1 cellular context compared by ENCODE assay signal in genomic region chr6:43490523-43490939, GRCh38.
TF ChIP-seq lines count a peak whose summit lies in the region.

No MANE protein-coding gene starts in this region.

TF ChIP-seq in HepG2, 621 proteins besides CTCF, POLR2A, EP300 and RAD21 (continued from another document and continues in another):
- TF ChIP-seq ZNF280B (CRISPR knock-in tag; IDR thresholded peaks at IDR 0.05; ENCODE audit: borderline replicate concordance), result no peak
- TF ChIP-seq ZMYM2 (CRISPR knock-in tag; IDR thresholded peaks at IDR 0.05), result no peak
- no peak for TF ChIP-seq KDM3A (CRISPR knock-in tag; IDR thresholded peaks at IDR 0.05; ENCODE audit: low read depth)
- no peak for TF ChIP-seq ZNF639 (CRISPR knock-in tag; conservative IDR thresholded peaks at IDR 0.05)
- TF ChIP-seq ZNF121 (CRISPR knock-in tag; IDR thresholded peaks at IDR 0.05), result no peak
- no peak for TF ChIP-seq HOXD1 (CRISPR knock-in tag; IDR thresholded peaks at IDR 0.05)
- TF ChIP-seq ISX (CRISPR knock-in tag; conservative IDR thresholded peaks at IDR 0.05), result no peak
- TF ChIP-seq ZNF704 (CRISPR knock-in tag; IDR thresholded peaks at IDR 0.05; ENCODE audit: borderline replicate concordance), result no peak
- no peak for TF ChIP-seq ZFP91 (CRISPR knock-in tag; IDR thresholded peaks at IDR 0.05; ENCODE audit: borderline replicate concordance)
- no peak for TF ChIP-seq ATF6 (CRISPR knock-in tag; conservative IDR thresholded peaks at IDR 0.05)
- no peak for TF ChIP-seq SMARCC2 (IDR thresholded peaks at IDR 0.05)
- no peak for TF ChIP-seq PHB2 (IDR thresholded peaks at IDR 0.05; ENCODE audit: partially characterized antibody)
- TF ChIP-seq ZNF589 (CRISPR knock-in tag; conservative IDR thresholded peaks at IDR 0.05), result no peak
- TF ChIP-seq ZNF20 (CRISPR knock-in tag; IDR thresholded peaks at IDR 0.05), result no peak
- TF ChIP-seq ZNF775 (CRISPR knock-in tag; IDR thresholded peaks at IDR 0.05; ENCODE audit: borderline replicate concordance), result 0 out of 2 replicates have a peak, but pooled peaks have one; percentile 52
- TF ChIP-seq ZNF225 (CRISPR knock-in tag; IDR thresholded peaks at IDR 0.05), result no peak
- TF ChIP-seq ZNF407 (CRISPR knock-in tag; IDR thresholded peaks at IDR 0.05; ENCODE audit: not compliant biosample characterization), result no peak
- TF ChIP-seq NCOR1 (IDR thresholded peaks at IDR 0.05; ENCODE audit: borderline replicate concordance, low read length), result peak; percentile 93; the same call in 1 of the 2 replicates
- TF ChIP-seq ZNF646 (CRISPR knock-in tag; IDR thresholded peaks at IDR 0.05), result peak; percentile 5; the same call in 1 of the 2 replicates
- TF ChIP-seq ZNF629 (CRISPR knock-in tag; conservative IDR thresholded peaks at IDR 0.05), result peak; percentile 96
- no peak for TF ChIP-seq MTA3 (CRISPR knock-in tag; IDR thresholded peaks at IDR 0.05)
- TF ChIP-seq MNT (IDR thresholded peaks at IDR 0.05), result no peak
- no peak for TF ChIP-seq CBX5 (CRISPR knock-in tag; IDR thresholded peaks at IDR 0.05; ENCODE audit: borderline replicate concordance)
- no peak for TF ChIP-seq ZFAT (CRISPR knock-in tag; conservative IDR thresholded peaks at IDR 0.05)
- TF ChIP-seq ZNF24 (IDR thresholded peaks at IDR 0.05), result peak; percentile 60; the same call in 1 of the 2 replicates
- peak; percentile 95; the same call in 1 of the 2 replicates for TF ChIP-seq TIGD3 (CRISPR knock-in tag; IDR thresholded peaks at IDR 0.05; ENCODE audit: borderline replicate concordance)
- TF ChIP-seq CREB1 (IDR thresholded peaks at IDR 0.05), result no peak
- no peak for TF ChIP-seq CREB1 (CRISPR knock-in tag; IDR thresholded peaks at IDR 0.05)
- TF ChIP-seq ZNF674 (CRISPR knock-in tag; IDR thresholded peaks at IDR 0.05; ENCODE audit: low read depth), result no peak
